Comparison of ENCODE assay signal across 5 cellular contexts in genomic region chr4:70650741-70651140, GRCh38. TPM values are rescaled to one million over a fixed set of nuclear protein-coding genes. Genes with fewer than 3 reads are reported as not detected.
"Had no signal": no experiment of that assay in that cellular context is flagged by ENCODE, and none has a peak within 500 bp of the region (broad histone marks: within the 10 kb centered on the region; RNA-seq: fewer than 3 reads in every experiment).

No MANE protein-coding gene starts in this region.

RNA-seq across cellular contexts. Expression of gene JCHAIN, which starts 15.6 kb away (rescaled TPM):
- total RNA-seq: H7, HT-29 had no signal

RNA-seq across cellular contexts. Expression of gene ENAM, which starts 22.2 kb away (rescaled TPM):
- total RNA-seq: GM23248, H4, H7, HT-29 had no signal
- polyA plus RNA-seq: GM23248 had no signal

RNA-seq across cellular contexts. Expression of gene AMBN, which starts 58.7 kb away (rescaled TPM):
- total RNA-seq: GM23248, H7, HT-29, IMR-90 had no signal
- polyA plus RNA-seq: GM23248, IMR-90 had no signal
